In genomic region chr6:108294787-108295625, GRCh38 we compare ENCODE assay signal across 1 cellular context.
TF ChIP-seq lines count a peak whose summit lies in the region.

Gene AFG1L (plus strand): TSS chr6:108295054. CDS start chr6:108295080, 26 bp downstream.

TF ChIP-seq in HepG2, 621 proteins besides CTCF, POLR2A, EP300 and RAD21 (continued from another document and continues in another):
- TF ChIP-seq, protein P1, sequence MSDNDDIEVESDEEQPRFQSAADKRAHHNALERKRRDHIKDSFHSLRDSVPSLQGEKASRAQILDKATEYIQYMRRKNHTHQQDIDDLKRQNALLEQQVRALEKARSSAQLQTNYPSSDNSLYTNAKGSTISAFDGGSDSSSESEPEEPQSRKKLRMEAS (IDR thresholded peaks at IDR 0.05) = peak; percentile 93
- TF ChIP-seq MED13 (CRISPR knock-in tag; IDR thresholded peaks at IDR 0.05) (peak; percentile 28; the same call in 1 of the 2 replicates), NFRKB (IDR thresholded peaks at IDR 0.05) (peak; percentile 77), ZNF768 (CRISPR knock-in tag; IDR thresholded peaks at IDR 0.05) (peak; percentile 39; the same call in 1 of the 2 replicates), YEATS4 (CRISPR knock-in tag; IDR thresholded peaks at IDR 0.05; ENCODE audit: borderline replicate concordance) (peak; percentile 96), ZNF414 (CRISPR knock-in tag; IDR thresholded peaks at IDR 0.05) (peak; percentile 83; the same call in 1 of the 2 replicates), ESRRA (CRISPR knock-in tag; IDR thresholded peaks at IDR 0.05; ENCODE audit: low read depth) (no peak; the same call in none of the 2 replicates), RXRA (CRISPR knock-in tag; IDR thresholded peaks at IDR 0.05) (peak; percentile 88), ZNF605 (CRISPR knock-in tag; IDR thresholded peaks at IDR 0.05) (peak; percentile 90), CERS6 (CRISPR knock-in tag; IDR thresholded peaks at IDR 0.05) (no peak), ISL2 (CRISPR knock-in tag; IDR thresholded peaks at IDR 0.05) (peak; percentile 77; the same call in 1 of the 2 replicates), JUN (CRISPR knock-in tag; IDR thresholded peaks at IDR 0.05) (no peak), ZNF629 (CRISPR knock-in tag; conservative IDR thresholded peaks at IDR 0.05) (no peak), MTF1 (CRISPR knock-in tag; IDR thresholded peaks at IDR 0.05) (peak; percentile 35; the same call in 1 of the 2 replicates), CBX1 (IDR thresholded peaks at IDR 0.05; ENCODE audit: low read depth) (no peak), RFXANK (CRISPR knock-in tag; IDR thresholded peaks at IDR 0.05) (no peak), MXD3 (CRISPR knock-in tag; IDR thresholded peaks at IDR 0.05) (peak; percentile 80; the same call in 1 of the 2 replicates), ZNF7 (CRISPR knock-in tag; IDR thresholded peaks at IDR 0.05) (0 out of 2 replicates have a peak, but pooled peaks have one; percentile 39), TOE1 (CRISPR knock-in tag; IDR thresholded peaks at IDR 0.05) (no peak; the same call in 1 of the 2 replicates), E2F1 (CRISPR knock-in tag; IDR thresholded peaks at IDR 0.05) (peak; percentile 68), RFX1 (IDR thresholded peaks at IDR 0.05) (peak; percentile 69), NKX3-1 (CRISPR knock-in tag; IDR thresholded peaks at IDR 0.05) (peak; percentile 56; the same call in 1 of the 2 replicates), ZBTB3 (CRISPR knock-in tag; IDR thresholded peaks at IDR 0.05; ENCODE audit: borderline replicate concordance, low read depth) (no peak), ZNF234 (CRISPR knock-in tag; conservative IDR thresholded peaks at IDR 0.05) (no peak), CREM (IDR thresholded peaks at IDR 0.05) (peak; percentile 78), CREM (CRISPR knock-in tag; IDR thresholded peaks at IDR 0.05) (no peak), ZNF446 (CRISPR knock-in tag; IDR thresholded peaks at IDR 0.05) (no peak), ZBTB1 (CRISPR knock-in tag; IDR thresholded peaks at IDR 0.05; ENCODE audit: borderline replicate concordance) (no peak), ZFYVE20 (CRISPR knock-in tag; IDR thresholded peaks at IDR 0.05; ENCODE audit: borderline replicate concordance, low read depth) (no peak), SATB2 (CRISPR knock-in tag; IDR thresholded peaks at IDR 0.05) (peak; percentile 52; the same call in 1 of the 2 replicates), ZNF550 (CRISPR knock-in tag; IDR thresholded peaks at IDR 0.05; ENCODE audit: borderline replicate concordance) (no peak), ZBTB46 (CRISPR knock-in tag; IDR thresholded peaks at IDR 0.05; ENCODE audit: borderline replicate concordance) (no peak), PLRG1 (conservative IDR thresholded peaks at IDR 0.05) (no peak), ZNF577 (CRISPR knock-in tag; IDR thresholded peaks at IDR 0.05; ENCODE audit: borderline replicate concordance, low read depth) (no peak), SP2 (CRISPR knock-in tag; IDR thresholded peaks at IDR 0.05) (0 out of 2 replicates have a peak, but pooled peaks have one; percentile 30), SMYD3 (CRISPR knock-in tag; IDR thresholded peaks at IDR 0.05) (no peak), DNMT3B (CRISPR knock-in tag; conservative IDR thresholded peaks at IDR 0.05) (no peak), PHF20 (CRISPR knock-in tag; IDR thresholded peaks at IDR 0.05) (peak; percentile 71), HIVEP1 (CRISPR knock-in tag; IDR thresholded peaks at IDR 0.05) (0 out of 2 replicates have a peak, but pooled peaks have one; percentile 22)
- TF ChIP-seq, protein P2, sequence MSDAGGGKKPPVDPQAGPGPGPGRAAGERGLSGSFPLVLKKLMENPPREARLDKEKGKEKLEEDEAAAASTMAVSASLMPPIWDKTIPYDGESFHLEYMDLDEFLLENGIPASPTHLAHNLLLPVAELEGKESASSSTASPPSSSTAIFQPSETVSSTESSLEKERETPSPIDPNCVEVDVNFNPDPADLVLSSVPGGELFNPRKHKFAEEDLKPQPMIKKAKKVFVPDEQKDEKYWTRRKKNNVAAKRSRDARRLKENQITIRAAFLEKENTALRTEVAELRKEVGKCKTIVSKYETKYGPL (CRISPR knock-in tag; IDR thresholded peaks at IDR 0.05) = peak; percentile 51; the same call in 1 of the 2 replicates
- TF ChIP-seq, protein P3, sequence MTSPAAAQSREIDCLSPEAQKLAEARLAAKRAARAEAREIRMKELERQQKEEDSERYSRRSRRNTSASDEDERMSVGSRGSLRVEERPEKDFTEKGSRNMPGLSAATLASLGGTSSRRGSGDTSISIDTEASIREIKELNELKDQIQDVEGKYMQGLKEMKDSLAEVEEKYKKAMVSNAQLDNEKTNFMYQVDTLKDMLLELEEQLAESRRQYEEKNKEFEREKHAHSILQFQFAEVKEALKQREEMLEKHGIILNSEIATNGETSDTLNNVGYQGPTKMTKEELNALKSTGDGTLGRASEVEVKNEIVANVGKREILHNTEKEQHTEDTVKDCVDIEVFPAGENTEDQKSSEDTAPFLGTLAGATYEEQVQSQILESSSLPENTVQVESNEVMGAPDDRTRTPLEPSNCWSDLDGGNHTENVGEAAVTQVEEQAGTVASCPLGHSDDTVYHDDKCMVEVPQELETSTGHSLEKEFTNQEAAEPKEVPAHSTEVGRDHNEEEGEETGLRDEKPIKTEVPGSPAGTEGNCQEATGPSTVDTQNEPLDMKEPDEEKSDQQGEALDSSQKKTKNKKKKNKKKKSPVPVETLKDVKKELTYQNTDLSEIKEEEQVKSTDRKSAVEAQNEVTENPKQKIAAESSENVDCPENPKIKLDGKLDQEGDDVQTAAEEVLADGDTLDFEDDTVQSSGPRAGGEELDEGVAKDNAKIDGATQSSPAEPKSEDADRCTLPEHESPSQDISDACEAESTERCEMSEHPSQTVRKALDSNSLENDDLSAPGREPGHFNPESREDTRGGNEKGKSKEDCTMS (CRISPR knock-in tag; conservative IDR thresholded peaks at IDR 0.05) = no peak
- TF ChIP-seq, protein P4, sequence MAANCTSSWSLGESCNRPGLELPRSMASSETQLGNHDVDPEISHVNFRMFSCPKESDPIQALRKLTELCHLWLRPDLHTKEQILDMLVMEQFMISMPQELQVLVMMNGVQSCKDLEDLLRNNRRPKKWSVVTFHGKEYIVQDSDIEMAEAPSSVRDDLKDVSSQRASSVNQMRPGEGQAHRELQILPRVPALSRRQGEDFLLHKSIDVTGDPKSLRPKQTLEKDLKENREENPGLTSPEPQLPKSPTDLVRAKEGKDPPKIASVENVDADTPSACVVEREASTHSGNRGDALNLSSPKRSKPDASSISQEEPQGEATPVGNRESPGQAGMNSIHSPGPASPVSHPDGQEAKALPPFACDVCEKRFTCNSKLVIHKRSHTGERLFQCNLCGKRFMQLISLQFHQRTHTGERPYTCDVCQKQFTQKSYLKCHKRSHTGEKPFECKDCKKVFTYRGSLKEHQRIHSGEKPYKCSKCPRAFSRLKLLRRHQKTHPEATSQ (CRISPR knock-in tag; IDR thresholded peaks at IDR 0.05; ENCODE audit: borderline replicate concordance) = no peak
- TF ChIP-seq, protein P5, sequence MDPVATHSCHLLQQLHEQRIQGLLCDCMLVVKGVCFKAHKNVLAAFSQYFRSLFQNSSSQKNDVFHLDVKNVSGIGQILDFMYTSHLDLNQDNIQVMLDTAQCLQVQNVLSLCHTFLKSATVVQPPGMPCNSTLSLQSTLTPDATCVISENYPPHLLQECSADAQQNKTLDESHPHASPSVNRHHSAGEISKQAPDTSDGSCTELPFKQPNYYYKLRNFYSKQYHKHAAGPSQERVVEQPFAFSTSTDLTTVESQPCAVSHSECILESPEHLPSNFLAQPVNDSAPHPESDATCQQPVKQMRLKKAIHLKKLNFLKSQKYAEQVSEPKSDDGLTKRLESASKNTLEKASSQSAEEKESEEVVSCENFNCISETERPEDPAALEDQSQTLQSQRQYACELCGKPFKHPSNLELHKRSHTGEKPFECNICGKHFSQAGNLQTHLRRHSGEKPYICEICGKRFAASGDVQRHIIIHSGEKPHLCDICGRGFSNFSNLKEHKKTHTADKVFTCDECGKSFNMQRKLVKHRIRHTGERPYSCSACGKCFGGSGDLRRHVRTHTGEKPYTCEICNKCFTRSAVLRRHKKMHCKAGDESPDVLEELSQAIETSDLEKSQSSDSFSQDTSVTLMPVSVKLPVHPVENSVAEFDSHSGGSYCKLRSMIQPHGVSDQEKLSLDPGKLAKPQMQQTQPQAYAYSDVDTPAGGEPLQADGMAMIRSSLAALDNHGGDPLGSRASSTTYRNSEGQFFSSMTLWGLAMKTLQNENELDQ (CRISPR knock-in tag; IDR thresholded peaks at IDR 0.05; ENCODE audit: borderline replicate concordance) = no peak
- TF ChIP-seq, protein P6, sequence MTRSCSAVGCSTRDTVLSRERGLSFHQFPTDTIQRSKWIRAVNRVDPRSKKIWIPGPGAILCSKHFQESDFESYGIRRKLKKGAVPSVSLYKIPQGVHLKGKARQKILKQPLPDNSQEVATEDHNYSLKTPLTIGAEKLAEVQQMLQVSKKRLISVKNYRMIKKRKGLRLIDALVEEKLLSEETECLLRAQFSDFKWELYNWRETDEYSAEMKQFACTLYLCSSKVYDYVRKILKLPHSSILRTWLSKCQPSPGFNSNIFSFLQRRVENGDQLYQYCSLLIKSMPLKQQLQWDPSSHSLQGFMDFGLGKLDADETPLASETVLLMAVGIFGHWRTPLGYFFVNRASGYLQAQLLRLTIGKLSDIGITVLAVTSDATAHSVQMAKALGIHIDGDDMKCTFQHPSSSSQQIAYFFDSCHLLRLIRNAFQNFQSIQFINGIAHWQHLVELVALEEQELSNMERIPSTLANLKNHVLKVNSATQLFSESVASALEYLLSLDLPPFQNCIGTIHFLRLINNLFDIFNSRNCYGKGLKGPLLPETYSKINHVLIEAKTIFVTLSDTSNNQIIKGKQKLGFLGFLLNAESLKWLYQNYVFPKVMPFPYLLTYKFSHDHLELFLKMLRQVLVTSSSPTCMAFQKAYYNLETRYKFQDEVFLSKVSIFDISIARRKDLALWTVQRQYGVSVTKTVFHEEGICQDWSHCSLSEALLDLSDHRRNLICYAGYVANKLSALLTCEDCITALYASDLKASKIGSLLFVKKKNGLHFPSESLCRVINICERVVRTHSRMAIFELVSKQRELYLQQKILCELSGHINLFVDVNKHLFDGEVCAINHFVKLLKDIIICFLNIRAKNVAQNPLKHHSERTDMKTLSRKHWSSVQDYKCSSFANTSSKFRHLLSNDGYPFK (CRISPR knock-in tag; IDR thresholded peaks at IDR 0.05; ENCODE audit: borderline replicate concordance) = peak; percentile 89; the same call in 1 of the 2 replicates
- TF ChIP-seq, protein P7, sequence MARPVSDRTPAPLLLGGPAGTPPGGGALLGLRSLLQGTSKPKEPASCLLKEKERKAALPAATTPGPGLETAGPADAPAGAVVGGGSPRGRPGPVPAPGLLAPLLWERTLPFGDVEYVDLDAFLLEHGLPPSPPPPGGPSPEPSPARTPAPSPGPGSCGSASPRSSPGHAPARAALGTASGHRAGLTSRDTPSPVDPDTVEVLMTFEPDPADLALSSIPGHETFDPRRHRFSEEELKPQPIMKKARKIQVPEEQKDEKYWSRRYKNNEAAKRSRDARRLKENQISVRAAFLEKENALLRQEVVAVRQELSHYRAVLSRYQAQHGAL (CRISPR knock-in tag; IDR thresholded peaks at IDR 0.05; ENCODE audit: not compliant biosample characterization) = no peak
